In genomic region chr17:39352511-39352910, GRCh38 we compare ENCODE assay signal across 23 cellular contexts. TPM values are rescaled to one million over a fixed set of nuclear protein-coding genes. Genes with fewer than 3 reads are reported as not detected.
DNase-seq lines count a peak whose midpoint lies in the region; FAIRE-seq and TF ChIP-seq lines count a peak whose summit lies in the region.
"Had no signal": no experiment of that assay in that cellular context is flagged by ENCODE, and none has a peak within 500 bp of the region (broad histone marks: within the 10 kb centered on the region; RNA-seq: fewer than 3 reads in every experiment).

No MANE protein-coding gene starts in this region.

- no peak overlapping the region for H3K27ac Mint-ChIP-seq in chondrocyte (ENCODE audit: unreplicated experiment)
- H3K27ac Mint-ChIP-seq: natural killer cell treated with Interleukin-12 subunit alpha and Interleukin-12 subunit beta and Interleukin-15 and Interleukin-18, amount 100 ng/mL, for 72 hours; progenitor cell of endocrine pancreas had no signal

- no peaks in the 10 kb centered on the region for H3K36me3 ChIP-seq in H7 (replicated peaks; ENCODE audit: control insufficient read depth, insufficient read depth, low read length)

- H3K4me3 Mint-ChIP-seq in chondrocyte (ENCODE audit: unreplicated experiment), result no peak overlapping the region
- H3K4me3 Mint-ChIP-seq: central memory CD8-positive, alpha-beta T cell; natural killer cell treated with Interleukin-12 subunit alpha and Interleukin-12 subunit beta and Interleukin-15 and Interleukin-18, amount 100 ng/mL, for 72 hours had no signal

- DNase-seq in ACHN, result peak; percentile 39
- peak; percentile 35 for DNase-seq in MV-4-11 (lab: John Stamatoyannopoulos, UW)
- no peak for DNase-seq in chondrocyte (ENCODE audit: low spot score)
- no peak for DNase-seq in NCI-H2107 treated with DMSO at 0.1 percent for 48 hours (lab: John Stamatoyannopoulos, UW; ENCODE audit: unreplicated experiment)
- no peak for DNase-seq in dedifferentiated amniotic fluid mesenchymal stem cell (ENCODE audit: extremely low spot score)
- no peak for DNase-seq in stimulated activated CD4-positive, alpha-beta T cell treated with anti-CD3 and anti-CD28 coated beads, Interleukin-4, amount 100 ng/mL, for 4 hours
- no peak for DNase-seq in H7
- DNase-seq: activated CD4-positive, alpha-beta T cell treated with anti-CD3 and anti-CD28 coated beads, Interleukin-2, amount 50 U/mL, for 1 hour; activated gamma-delta T cell treated with Interleukin-2 at 50 U/mL for 16 hours; amygdala; Caco-2; effector memory CD4-positive, alpha-beta T cell; NCI-H1048; stimulated activated CD8-positive, alpha-beta memory T cell treated with anti-CD3 and anti-CD28 coated beads, Interleukin-4, amount 100 ng/mL, for 48 hours; substantia nigra had no signal

- H3K9me3 Mint-ChIP-seq in chondrocyte (ENCODE audit: low read depth), result no peaks in the 10 kb centered on the region
- H3K9me3 Mint-ChIP-seq: central memory CD8-positive, alpha-beta T cell; natural killer cell treated with Interleukin-12 subunit alpha and Interleukin-12 subunit beta and Interleukin-15 and Interleukin-18, amount 100 ng/mL, for 72 hours had no signal

- peaks cover 16% of the 10 kb centered on the region for H3K4me1 Mint-ChIP-seq in chondrocyte (ENCODE audit: low read depth)

- FAIRE-seq in G401.6 (lab: Jason Lieb, UNC), result peak; percentile 71
- FAIRE-seq: keratinocyte, RCC 7860 had no signal

- in situ Hi-C loops in ACHN (cut with HindIII; ENCODE audit: low pct_ligation_motif_present, low pct_unique_long_range_greater_than_20kb, low sequenced_read_pairs), result no loop called here

- no peaks in the 10 kb centered on the region for H3K36me3 Mint-ChIP-seq in chondrocyte (ENCODE audit: low read depth)
- H3K36me3 Mint-ChIP-seq: natural killer cell treated with Interleukin-12 subunit alpha and Interleukin-12 subunit beta and Interleukin-15 and Interleukin-18, amount 100 ng/mL, for 72 hours had no signal

- no peak overlapping the region for H3K4me3 ChIP-seq in H7 (ENCODE audit: insufficient read depth, low read depth, low read length)
- H3K4me3 ChIP-seq: hepatocyte, smooth muscle cell had no signal

- H3K27me3 ChIP-seq in H7 (ENCODE audit: control insufficient read depth, insufficient read depth, low read length), result no peaks in the 10 kb centered on the region
- H3K27me3 ChIP-seq: hepatocyte had no signal

- no peaks in the 10 kb centered on the region for H3K27me3 Mint-ChIP-seq in chondrocyte (ENCODE audit: low read depth)
- H3K27me3 Mint-ChIP-seq: central memory CD8-positive, alpha-beta T cell; natural killer cell treated with Interleukin-12 subunit alpha and Interleukin-12 subunit beta and Interleukin-15 and Interleukin-18, amount 100 ng/mL, for 72 hours; progenitor cell of endocrine pancreas had no signal

- peak; percentile 63 for TF ChIP-seq CTCF in chondrocyte (IDR thresholded peaks at IDR 0.05)

RNA-seq across cellular contexts. Expression of gene FBXL20, which starts 48.9 kb away (rescaled TPM):
- 21.3 to 21.9 TPM (median 21.8 TPM) in 3 replicates for total RNA-seq in chondrocyte
- total RNA-seq in H7 (2014; rRNA removed; shearing (Covaris generic)), result 5.7 and 7.7 TPM in 2 replicates

Comparison
In these comparisons a context has a peak if more than half of its experiments do, and no peak if none do; other contexts are left out.
1. DNase-seq: peak in ACHN (single experiment) and MV-4-11 (single experiment); none in chondrocyte (single experiment), NCI-H2107 treated with DMSO at 0.1 percent for 48 hours (single experiment), dedifferentiated amniotic fluid mesenchymal stem cell (single experiment), stimulated activated CD4-positive, alpha-beta T cell treated with anti-CD3 and anti-CD28 coated beads, Interleukin-4, amount 100 ng/mL, for 4 hours (0 of 2) and H7 (single experiment).